In the genomic region with DNA sequence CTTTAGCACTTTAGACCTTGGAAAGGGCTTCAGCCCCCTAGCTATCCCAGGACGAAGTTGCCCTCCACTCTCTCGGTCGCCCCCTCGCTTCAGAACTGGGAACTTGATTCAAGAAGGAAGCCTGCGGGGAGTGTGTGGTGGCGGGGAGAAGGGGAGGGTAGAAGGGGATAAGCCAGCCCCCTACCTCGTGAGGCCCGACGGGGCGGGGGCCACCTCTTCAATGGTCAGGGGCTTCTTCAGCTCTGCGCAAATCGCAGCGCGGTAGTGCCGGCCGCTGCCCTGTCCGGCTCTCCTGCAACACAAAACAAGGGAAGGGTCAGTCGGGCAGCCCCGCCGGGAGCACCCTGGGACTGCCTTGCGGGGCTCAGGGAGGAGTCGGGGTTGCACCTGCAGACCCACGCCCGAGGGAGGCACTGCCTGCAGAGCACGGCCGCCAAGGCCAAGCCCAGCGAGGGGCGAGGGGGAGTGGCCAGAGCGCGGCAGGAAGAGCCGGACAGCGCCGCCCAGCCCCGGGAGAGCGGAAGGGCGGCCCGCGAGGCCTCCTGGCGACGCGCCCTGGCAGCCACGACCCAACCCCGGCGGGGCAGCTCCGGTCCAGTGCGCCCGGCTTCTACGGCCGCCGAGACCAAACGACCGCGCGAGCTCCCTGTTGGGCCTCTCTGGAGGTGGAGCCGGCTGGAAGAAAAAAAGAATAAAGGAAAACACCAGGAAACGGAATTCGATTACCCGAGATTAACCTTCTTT, we compare ENCODE assay signal across 1 cellular context.
A peak's percentile ranks its signal among the peaks of the same experiment; 100 is the strongest.
TF ChIP-seq lines count a peak whose summit lies in the region.

No MANE protein-coding gene starts in this region.

TF ChIP-seq in HepG2, 621 proteins besides CTCF, POLR2A, EP300 and RAD21 (continued from another document and continues in another):
- TF ChIP-seq, protein P1, sequence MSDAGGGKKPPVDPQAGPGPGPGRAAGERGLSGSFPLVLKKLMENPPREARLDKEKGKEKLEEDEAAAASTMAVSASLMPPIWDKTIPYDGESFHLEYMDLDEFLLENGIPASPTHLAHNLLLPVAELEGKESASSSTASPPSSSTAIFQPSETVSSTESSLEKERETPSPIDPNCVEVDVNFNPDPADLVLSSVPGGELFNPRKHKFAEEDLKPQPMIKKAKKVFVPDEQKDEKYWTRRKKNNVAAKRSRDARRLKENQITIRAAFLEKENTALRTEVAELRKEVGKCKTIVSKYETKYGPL (CRISPR knock-in tag; IDR thresholded peaks at IDR 0.05) = no peak
- TF ChIP-seq SMYD3 (CRISPR knock-in tag; IDR thresholded peaks at IDR 0.05) (0 out of 2 replicates have a peak, but pooled peaks have one; percentile 58), ZNF253 (CRISPR knock-in tag; IDR thresholded peaks at IDR 0.05; ENCODE audit: borderline replicate concordance) (no peak), MXD4 (CRISPR knock-in tag; IDR thresholded peaks at IDR 0.05) (peak; percentile 55; the same call in 1 of the 2 replicates), ZNF724P (CRISPR knock-in tag; IDR thresholded peaks at IDR 0.05; ENCODE audit: borderline replicate concordance) (0 out of 2 replicates have a peak, but pooled peaks have one; percentile 54), KDM2A (CRISPR knock-in tag; IDR thresholded peaks at IDR 0.05; ENCODE audit: borderline replicate concordance, low read depth) (peak; percentile 70; the same call in 1 of the 2 replicates), LCORL (IDR thresholded peaks at IDR 0.05) (no peak), LCORL (CRISPR knock-in tag; IDR thresholded peaks at IDR 0.05) (peak; percentile 89), PITX1 (CRISPR knock-in tag; IDR thresholded peaks at IDR 0.05) (0 out of 2 replicates have a peak, but pooled peaks have one; percentile 26), HOXA3 (CRISPR knock-in tag; IDR thresholded peaks at IDR 0.05) (peak; percentile 85), TEAD3 (CRISPR knock-in tag; optimal IDR thresholded peaks at IDR 0.05; ENCODE audit: borderline replicate concordance) (peak; percentile 55), POGZ (CRISPR knock-in tag; IDR thresholded peaks at IDR 0.05) (peak; percentile 98), GTF3A (CRISPR knock-in tag; conservative IDR thresholded peaks at IDR 0.05) (no peak), SP1 (IDR thresholded peaks at IDR 0.05) (no peak), SP1 (CRISPR knock-in tag; IDR thresholded peaks at IDR 0.05) (peak; percentile 82), ZFP37 (CRISPR knock-in tag; IDR thresholded peaks at IDR 0.05; ENCODE audit: borderline replicate concordance) (no peak), HES4 (CRISPR knock-in tag; IDR thresholded peaks at IDR 0.05; ENCODE audit: borderline replicate concordance) (peak; percentile 59; the same call in 1 of the 2 replicates), ZNF556 (CRISPR knock-in tag; IDR thresholded peaks at IDR 0.05; ENCODE audit: borderline replicate concordance) (peak; percentile 74; the same call in 1 of the 2 replicates), ZKSCAN8 (CRISPR knock-in tag; IDR thresholded peaks at IDR 0.05; ENCODE audit: borderline replicate concordance) (no peak), ZMYM2 (CRISPR knock-in tag; IDR thresholded peaks at IDR 0.05) (peak; percentile 69; the same call in 1 of the 2 replicates), ATF7-NPFF (CRISPR knock-in tag; IDR thresholded peaks at IDR 0.05; ENCODE audit: low read depth) (peak; percentile 87), TEAD2 (CRISPR knock-in tag; IDR thresholded peaks at IDR 0.05) (no peak), NCOA1 (CRISPR knock-in tag; IDR thresholded peaks at IDR 0.05) (0 out of 2 replicates have a peak, but pooled peaks have one; percentile 67), ZNF24 (IDR thresholded peaks at IDR 0.05) (no peak), GATAD1 (CRISPR knock-in tag; IDR thresholded peaks at IDR 0.05) (no peak; the same call in 1 of the 2 replicates), ZNF605 (CRISPR knock-in tag; IDR thresholded peaks at IDR 0.05) (peak; percentile 69; the same call in 1 of the 2 replicates), ZBTB8A (CRISPR knock-in tag; IDR thresholded peaks at IDR 0.05; ENCODE audit: borderline replicate concordance, low read depth) (no peak), TOPORS (CRISPR knock-in tag; IDR thresholded peaks at IDR 0.05) (0 out of 2 replicates have a peak, but pooled peaks have one; percentile 62), ZNF572 (CRISPR knock-in tag; IDR thresholded peaks at IDR 0.05) (peak; percentile 56; the same call in 1 of the 2 replicates), ZNF354B (CRISPR knock-in tag; IDR thresholded peaks at IDR 0.05) (0 out of 2 replicates have a peak, but pooled peaks have one; percentile 42), KAT8 (CRISPR knock-in tag; IDR thresholded peaks at IDR 0.05) (peak; percentile 81)
- TF ChIP-seq, protein P2, sequence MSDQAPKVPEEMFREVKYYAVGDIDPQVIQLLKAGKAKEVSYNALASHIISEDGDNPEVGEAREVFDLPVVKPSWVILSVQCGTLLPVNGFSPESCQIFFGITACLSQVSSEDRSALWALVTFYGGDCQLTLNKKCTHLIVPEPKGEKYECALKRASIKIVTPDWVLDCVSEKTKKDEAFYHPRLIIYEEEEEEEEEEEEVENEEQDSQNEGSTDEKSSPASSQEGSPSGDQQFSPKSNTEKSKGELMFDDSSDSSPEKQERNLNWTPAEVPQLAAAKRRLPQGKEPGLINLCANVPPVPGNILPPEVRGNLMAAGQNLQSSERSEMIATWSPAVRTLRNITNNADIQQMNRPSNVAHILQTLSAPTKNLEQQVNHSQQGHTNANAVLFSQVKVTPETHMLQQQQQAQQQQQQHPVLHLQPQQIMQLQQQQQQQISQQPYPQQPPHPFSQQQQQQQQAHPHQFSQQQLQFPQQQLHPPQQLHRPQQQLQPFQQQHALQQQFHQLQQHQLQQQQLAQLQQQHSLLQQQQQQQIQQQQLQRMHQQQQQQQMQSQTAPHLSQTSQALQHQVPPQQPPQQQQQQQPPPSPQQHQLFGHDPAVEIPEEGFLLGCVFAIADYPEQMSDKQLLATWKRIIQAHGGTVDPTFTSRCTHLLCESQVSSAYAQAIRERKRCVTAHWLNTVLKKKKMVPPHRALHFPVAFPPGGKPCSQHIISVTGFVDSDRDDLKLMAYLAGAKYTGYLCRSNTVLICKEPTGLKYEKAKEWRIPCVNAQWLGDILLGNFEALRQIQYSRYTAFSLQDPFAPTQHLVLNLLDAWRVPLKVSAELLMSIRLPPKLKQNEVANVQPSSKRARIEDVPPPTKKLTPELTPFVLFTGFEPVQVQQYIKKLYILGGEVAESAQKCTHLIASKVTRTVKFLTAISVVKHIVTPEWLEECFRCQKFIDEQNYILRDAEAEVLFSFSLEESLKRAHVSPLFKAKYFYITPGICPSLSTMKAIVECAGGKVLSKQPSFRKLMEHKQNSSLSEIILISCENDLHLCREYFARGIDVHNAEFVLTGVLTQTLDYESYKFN (CRISPR knock-in tag; conservative IDR thresholded peaks at IDR 0.05) = peak; percentile 57
- TF ChIP-seq, protein P3, sequence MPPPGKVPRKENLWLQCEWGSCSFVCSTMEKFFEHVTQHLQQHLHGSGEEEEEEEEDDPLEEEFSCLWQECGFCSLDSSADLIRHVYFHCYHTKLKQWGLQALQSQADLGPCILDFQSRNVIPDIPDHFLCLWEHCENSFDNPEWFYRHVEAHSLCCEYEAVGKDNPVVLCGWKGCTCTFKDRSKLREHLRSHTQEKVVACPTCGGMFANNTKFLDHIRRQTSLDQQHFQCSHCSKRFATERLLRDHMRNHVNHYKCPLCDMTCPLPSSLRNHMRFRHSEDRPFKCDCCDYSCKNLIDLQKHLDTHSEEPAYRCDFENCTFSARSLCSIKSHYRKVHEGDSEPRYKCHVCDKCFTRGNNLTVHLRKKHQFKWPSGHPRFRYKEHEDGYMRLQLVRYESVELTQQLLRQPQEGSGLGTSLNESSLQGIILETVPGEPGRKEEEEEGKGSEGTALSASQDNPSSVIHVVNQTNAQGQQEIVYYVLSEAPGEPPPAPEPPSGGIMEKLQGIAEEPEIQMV (CRISPR knock-in tag; IDR thresholded peaks at IDR 0.05; ENCODE audit: low read depth) = peak; percentile 31; the same call in 1 of the 2 replicates
- TF ChIP-seq, protein P4, sequence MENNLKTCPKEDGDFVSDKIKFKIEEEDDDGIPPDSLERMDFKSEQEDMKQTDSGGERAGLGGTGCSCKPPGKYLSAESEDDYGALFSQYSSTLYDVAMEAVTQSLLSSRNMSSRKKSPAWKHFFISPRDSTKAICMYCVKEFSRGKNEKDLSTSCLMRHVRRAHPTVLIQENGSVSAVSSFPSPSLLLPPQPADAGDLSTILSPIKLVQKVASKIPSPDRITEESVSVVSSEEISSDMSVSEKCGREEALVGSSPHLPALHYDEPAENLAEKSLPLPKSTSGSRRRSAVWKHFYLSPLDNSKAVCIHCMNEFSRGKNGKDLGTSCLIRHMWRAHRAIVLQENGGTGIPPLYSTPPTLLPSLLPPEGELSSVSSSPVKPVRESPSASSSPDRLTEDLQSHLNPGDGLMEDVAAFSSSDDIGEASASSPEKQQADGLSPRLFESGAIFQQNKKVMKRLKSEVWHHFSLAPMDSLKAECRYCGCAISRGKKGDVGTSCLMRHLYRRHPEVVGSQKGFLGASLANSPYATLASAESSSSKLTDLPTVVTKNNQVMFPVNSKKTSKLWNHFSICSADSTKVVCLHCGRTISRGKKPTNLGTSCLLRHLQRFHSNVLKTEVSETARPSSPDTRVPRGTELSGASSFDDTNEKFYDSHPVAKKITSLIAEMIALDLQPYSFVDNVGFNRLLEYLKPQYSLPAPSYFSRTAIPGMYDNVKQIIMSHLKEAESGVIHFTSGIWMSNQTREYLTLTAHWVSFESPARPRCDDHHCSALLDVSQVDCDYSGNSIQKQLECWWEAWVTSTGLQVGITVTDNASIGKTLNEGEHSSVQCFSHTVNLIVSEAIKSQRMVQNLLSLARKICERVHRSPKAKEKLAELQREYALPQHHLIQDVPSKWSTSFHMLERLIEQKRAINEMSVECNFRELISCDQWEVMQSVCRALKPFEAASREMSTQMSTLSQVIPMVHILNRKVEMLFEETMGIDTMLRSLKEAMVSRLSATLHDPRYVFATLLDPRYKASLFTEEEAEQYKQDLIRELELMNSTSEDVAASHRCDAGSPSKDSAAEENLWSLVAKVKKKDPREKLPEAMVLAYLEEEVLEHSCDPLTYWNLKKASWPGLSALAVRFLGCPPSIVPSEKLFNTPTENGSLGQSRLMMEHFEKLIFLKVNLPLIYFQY (CRISPR knock-in tag; IDR thresholded peaks at IDR 0.05; ENCODE audit: borderline replicate concordance) = peak; percentile 98
- TF ChIP-seq, protein P5, sequence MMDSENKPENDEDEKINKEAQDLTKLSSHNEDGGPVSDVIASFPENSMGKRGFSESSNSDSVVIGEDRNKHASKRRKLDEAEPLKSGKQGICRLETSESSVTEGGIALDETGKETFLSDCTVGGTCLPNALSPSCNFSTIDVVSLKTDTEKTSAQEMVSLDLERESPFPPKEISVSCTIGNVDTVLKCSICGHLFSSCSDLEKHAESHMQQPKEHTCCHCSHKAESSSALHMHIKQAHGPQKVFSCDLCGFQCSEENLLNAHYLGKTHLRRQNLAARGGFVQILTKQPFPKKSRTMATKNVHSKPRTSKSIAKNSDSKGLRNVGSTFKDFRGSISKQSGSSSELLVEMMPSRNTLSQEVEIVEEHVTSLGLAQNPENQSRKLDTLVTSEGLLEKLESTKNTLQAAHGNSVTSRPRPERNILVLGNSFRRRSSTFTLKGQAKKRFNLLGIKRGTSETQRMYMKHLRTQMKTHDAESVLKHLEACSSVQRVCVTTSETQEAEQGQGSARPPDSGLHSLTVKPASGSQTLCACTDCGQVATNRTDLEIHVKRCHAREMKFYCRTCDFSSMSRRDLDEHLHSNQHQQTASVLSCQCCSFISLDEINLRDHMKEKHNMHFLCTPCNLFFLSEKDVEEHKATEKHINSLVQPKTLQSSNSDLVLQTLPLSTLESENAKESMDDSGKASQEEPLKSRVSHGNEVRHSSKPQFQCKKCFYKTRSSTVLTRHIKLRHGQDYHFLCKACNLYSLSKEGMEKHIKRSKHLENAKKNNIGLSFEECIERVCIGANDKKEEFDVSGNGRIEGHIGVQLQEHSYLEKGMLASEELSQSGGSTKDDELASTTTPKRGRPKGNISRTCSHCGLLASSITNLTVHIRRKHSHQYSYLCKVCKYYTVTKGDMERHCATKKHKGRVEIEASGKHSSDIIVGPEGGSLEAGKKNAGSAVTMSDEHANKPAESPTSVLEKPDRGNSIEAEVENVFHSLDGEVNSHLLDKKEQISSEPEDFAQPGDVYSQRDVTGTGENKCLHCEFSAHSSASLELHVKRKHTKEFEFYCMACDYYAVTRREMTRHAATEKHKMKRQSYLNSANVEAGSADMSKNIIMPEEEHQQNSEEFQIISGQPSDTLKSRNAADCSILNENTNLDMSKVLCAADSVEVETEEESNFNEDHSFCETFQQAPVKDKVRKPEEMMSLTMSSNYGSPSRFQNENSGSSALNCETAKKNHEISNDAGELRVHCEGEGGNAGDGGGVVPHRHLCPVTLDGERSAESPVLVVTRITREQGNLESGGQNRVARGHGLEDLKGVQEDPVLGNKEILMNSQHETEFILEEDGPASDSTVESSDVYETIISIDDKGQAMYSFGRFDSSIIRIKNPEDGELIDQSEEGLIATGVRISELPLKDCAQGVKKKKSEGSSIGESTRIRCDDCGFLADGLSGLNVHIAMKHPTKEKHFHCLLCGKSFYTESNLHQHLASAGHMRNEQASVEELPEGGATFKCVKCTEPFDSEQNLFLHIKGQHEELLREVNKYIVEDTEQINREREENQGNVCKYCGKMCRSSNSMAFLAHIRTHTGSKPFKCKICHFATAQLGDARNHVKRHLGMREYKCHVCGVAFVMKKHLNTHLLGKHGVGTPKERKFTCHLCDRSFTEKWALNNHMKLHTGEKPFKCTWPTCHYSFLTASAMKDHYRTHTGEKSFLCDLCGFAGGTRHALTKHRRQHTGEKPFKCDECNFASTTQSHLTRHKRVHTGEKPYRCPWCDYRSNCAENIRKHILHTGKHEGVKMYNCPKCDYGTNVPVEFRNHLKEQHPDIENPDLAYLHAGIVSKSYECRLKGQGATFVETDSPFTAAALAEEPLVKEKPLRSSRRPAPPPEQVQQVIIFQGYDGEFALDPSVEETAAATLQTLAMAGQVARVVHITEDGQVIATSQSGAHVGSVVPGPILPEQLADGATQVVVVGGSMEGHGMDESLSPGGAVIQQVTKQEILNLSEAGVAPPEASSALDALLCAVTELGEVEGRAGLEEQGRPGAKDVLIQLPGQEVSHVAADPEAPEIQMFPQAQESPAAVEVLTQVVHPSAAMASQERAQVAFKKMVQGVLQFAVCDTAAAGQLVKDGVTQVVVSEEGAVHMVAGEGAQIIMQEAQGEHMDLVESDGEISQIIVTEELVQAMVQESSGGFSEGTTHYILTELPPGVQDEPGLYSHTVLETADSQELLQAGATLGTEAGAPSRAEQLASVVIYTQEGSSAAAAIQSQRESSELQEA (CRISPR knock-in tag; IDR thresholded peaks at IDR 0.05; ENCODE audit: not compliant biosample characterization) = no peak
